In genomic region chr4:181475781-181476180, GRCh38 we compare ENCODE assay signal across 19 cellular contexts.
DNase-seq lines count a peak whose midpoint lies in the region; ATAC-seq and FAIRE-seq lines count a peak whose summit lies in the region.
"Had no signal": no experiment of that assay in that cellular context is flagged by ENCODE, and none has a peak within 500 bp of the region (broad histone marks: within the 10 kb centered on the region; RNA-seq: fewer than 3 reads in every experiment).

No MANE protein-coding gene starts in this region.

- FAIRE-seq in HTR-8/SVneo (lab: Jason Lieb, UNC), result peak; percentile 20
- FAIRE-seq: D721Med, TTC549 had no signal

- no peak for ATAC-seq in HG03175 (IDR thresholded peaks at IDR 0.05; ENCODE audit: unreplicated experiment)
- ATAC-seq in HG02678 (IDR thresholded peaks at IDR 0.05; ENCODE audit: unreplicated experiment), result no peak
- ATAC-seq: activated T-cell treated with anti-CD3 and anti-CD28 coated beads, Interleukin-2, amount 50 U/mL, for 72 hours; HCT116; natural killer cell; right lobe of liver had no signal

- no peak for DNase-seq in HTR-8/SVneo (ENCODE audit: insufficient read length, low spot score)
- DNase-seq in adipocyte (ENCODE audit: low read depth), result no peak
- peak; percentile 59 for DNase-seq in retina
- no peak for DNase-seq in activated naive CD4-positive, alpha-beta T cell treated with anti-CD3 and anti-CD28 coated beads for 36 hours
- DNase-seq: activated CD4-positive, alpha-beta memory T cell treated with anti-CD3 and anti-CD28 coated beads for 36 hours; activated T-cell treated with anti-CD3 and anti-CD28 coated beads, Interleukin-2, amount 50 U/mL, for 72 hours; foreskin melanocyte; mammary epithelial cell; natural killer cell; NCI-H774; Peyer's patch; right lobe of liver had no signal

- peak overlapping the region; percentile 54 for H3K4me3 ChIP-seq in adipocyte (ENCODE audit: low read length)
- H3K4me3 ChIP-seq in iPS-15b (ENCODE audit: low read depth, low read length), result peak overlapping the region; percentile 34
- H3K4me3 ChIP-seq: Peyer's patch, right lobe of liver had no signal

- CTCF ChIA-PET in activated naive CD4-positive, alpha-beta T cell treated with anti-CD3 and anti-CD28 coated beads for 36 hours (lab: Charles Lee), result interaction anchor here (0.6 kb wide), 1 partner anchor 100 kb away, joined by 7 read pairs; no protein-coding TSS in a partner anchor

- no peak overlapping the region for H3K27ac Mint-ChIP-seq in activated naive CD4-positive, alpha-beta T cell treated with anti-CD3 and anti-CD28 coated beads for 36 hours
- H3K27ac Mint-ChIP-seq: activated CD4-positive, alpha-beta memory T cell treated with anti-CD3 and anti-CD28 coated beads for 36 hours; activated T-cell treated with anti-CD3 and anti-CD28 coated beads, Interleukin-2, amount 50 U/mL, for 72 hours; IgD-negative memory B cell; natural killer cell had no signal

- intact Hi-C loops in activated naive CD4-positive, alpha-beta T cell treated with anti-CD3 and anti-CD28 coated beads for 36 hours (cut with micrococcal nuclease), result no loop called here

- H3K36me3 Mint-ChIP-seq in activated naive CD4-positive, alpha-beta T cell treated with anti-CD3 and anti-CD28 coated beads for 36 hours (ENCODE audit: low read depth), result no peaks in the 10 kb centered on the region
- H3K36me3 Mint-ChIP-seq: activated CD4-positive, alpha-beta memory T cell treated with anti-CD3 and anti-CD28 coated beads for 36 hours; IgD-negative memory B cell; natural killer cell had no signal

- no peaks in the 10 kb centered on the region for H3K9me3 Mint-ChIP-seq in activated naive CD4-positive, alpha-beta T cell treated with anti-CD3 and anti-CD28 coated beads for 36 hours
- H3K9me3 Mint-ChIP-seq: activated CD4-positive, alpha-beta memory T cell treated with anti-CD3 and anti-CD28 coated beads for 36 hours; IgD-negative memory B cell had no signal

- peaks cover 5% of the 10 kb centered on the region for H3K4me1 ChIP-seq in adipocyte (ENCODE audit: control insufficient read depth, insufficient read depth, low read length)
- H3K4me1 ChIP-seq in iPS-15b (ENCODE audit: control insufficient read depth, insufficient read depth, low read length), result peaks cover 26% of the 10 kb centered on the region
- H3K4me1 ChIP-seq: Peyer's patch, right lobe of liver had no signal

- no peaks in the 10 kb centered on the region for H3K27me3 Mint-ChIP-seq in activated naive CD4-positive, alpha-beta T cell treated with anti-CD3 and anti-CD28 coated beads for 36 hours (ENCODE audit: low read depth)
- H3K27me3 Mint-ChIP-seq: activated CD4-positive, alpha-beta memory T cell treated with anti-CD3 and anti-CD28 coated beads for 36 hours; IgD-negative memory B cell had no signal

- H3K27me3 ChIP-seq in adipocyte (replicated peaks; ENCODE audit: control insufficient read depth, insufficient read depth, low read length) (no peaks in the 10 kb centered on the region), iPS-15b (ENCODE audit: control insufficient read depth, insufficient read depth, low read length) (no peaks in the 10 kb centered on the region)
- H3K27me3 ChIP-seq: Peyer's patch, right lobe of liver had no signal

- H3K36me3 ChIP-seq in adipocyte (ENCODE audit: control insufficient read depth, insufficient read depth, low read length, severe bottlenecking) (no peaks in the 10 kb centered on the region), iPS-15b (ENCODE audit: control insufficient read depth, insufficient read depth, low read length) (no peaks in the 10 kb centered on the region)
- H3K36me3 ChIP-seq: Peyer's patch, right lobe of liver had no signal

- H3K9me3 ChIP-seq in adipocyte (ENCODE audit: control insufficient read depth, low read length), result peaks cover 6% of the 10 kb centered on the region
- H3K9me3 ChIP-seq in iPS-15b (ENCODE audit: control insufficient read depth, insufficient read depth, low read length), result no peaks in the 10 kb centered on the region
- H3K9me3 ChIP-seq: Peyer's patch, right lobe of liver had no signal

- H3K4me1 Mint-ChIP-seq in activated naive CD4-positive, alpha-beta T cell treated with anti-CD3 and anti-CD28 coated beads for 36 hours (ENCODE audit: low read depth), result no peaks in the 10 kb centered on the region
- H3K4me1 Mint-ChIP-seq: IgD-negative memory B cell, natural killer cell had no signal

- no peak overlapping the region for H3K4me3 Mint-ChIP-seq in activated naive CD4-positive, alpha-beta T cell treated with anti-CD3 and anti-CD28 coated beads for 36 hours
- H3K4me3 Mint-ChIP-seq: activated CD4-positive, alpha-beta memory T cell treated with anti-CD3 and anti-CD28 coated beads for 36 hours; activated T-cell treated with anti-CD3 and anti-CD28 coated beads, Interleukin-2, amount 50 U/mL, for 72 hours; IgD-negative memory B cell; natural killer cell had no signal

- H3K9ac ChIP-seq in adipocyte (ENCODE audit: low read length) (no peak overlapping the region), iPS-15b (ENCODE audit: low read depth, low read length) (peak overlapping the region; percentile 42)
